ENCODE assay signal across 15 cellular contexts in the genomic region with DNA sequence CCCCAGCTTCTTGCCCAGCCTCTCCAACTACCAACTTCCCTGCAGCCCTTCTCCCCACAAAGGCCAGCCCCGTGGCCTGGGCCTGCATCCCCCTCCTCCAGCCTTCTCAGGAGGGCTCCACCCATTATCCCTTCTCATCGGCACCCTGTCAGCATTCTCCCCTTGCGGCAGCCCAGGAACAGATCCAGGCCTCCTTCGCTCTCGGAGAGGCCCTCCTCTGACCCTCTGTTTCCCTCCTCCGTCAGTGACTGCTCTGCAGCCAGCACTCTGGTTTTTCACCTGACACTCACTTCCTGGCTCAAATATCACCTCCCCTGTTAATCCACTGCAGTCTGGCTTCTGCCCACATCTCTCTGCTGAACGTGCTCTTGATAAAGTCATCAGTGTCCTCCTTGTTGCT. TPM values are rescaled to one million over a fixed set of nuclear protein-coding genes. Genes with fewer than 3 reads are reported as not detected.
DNase-seq lines count a peak whose midpoint lies in the region; ATAC-seq and TF ChIP-seq lines count a peak whose summit lies in the region.
"Had no signal": no experiment of that assay in that cellular context is flagged by ENCODE, and none has a peak within 500 bp of the region (broad histone marks: within the 10 kb centered on the region; RNA-seq: fewer than 3 reads in every experiment).

No MANE protein-coding gene starts in this region.

- TF ChIP-seq CTCF in glutamatergic neuron (IDR thresholded peaks at IDR 0.05; ENCODE audit: partially characterized antibody, unreplicated experiment) = no peak
- TF ChIP-seq CTCF in nephron progenitor cell (IDR thresholded peaks at IDR 0.05) = no peak

- H3K36me3 Mint-ChIP-seq in glutamatergic neuron (ENCODE audit: unreplicated experiment) = no peaks in the 10 kb centered on the region
- H3K36me3 Mint-ChIP-seq in nephron progenitor cell (ENCODE audit: low read depth) = no peaks in the 10 kb centered on the region

- H3K27ac Mint-ChIP-seq in glutamatergic neuron (ENCODE audit: unreplicated experiment) (no peak overlapping the region), nephron progenitor cell (no peak overlapping the region)
- H3K27ac Mint-ChIP-seq: activated T-cell treated with anti-CD3 and anti-CD28 coated beads, Interleukin-2, amount 50 U/mL, for 24 hours had no signal

- no peak for ATAC-seq in GM18873 (IDR thresholded peaks at IDR 0.05; ENCODE audit: low FRiP score, unreplicated experiment)
- ATAC-seq: A549 had no signal

- peaks cover 23% of the 10 kb centered on the region for H3K4me1 Mint-ChIP-seq in glutamatergic neuron (ENCODE audit: low read depth, unreplicated experiment)
- peaks cover 87% of the 10 kb centered on the region for H3K4me1 Mint-ChIP-seq in nephron progenitor cell

- peaks cover 22% of the 10 kb centered on the region for H3K27me3 Mint-ChIP-seq in glutamatergic neuron (ENCODE audit: unreplicated experiment)
- H3K27me3 Mint-ChIP-seq in nephron progenitor cell (ENCODE audit: low read depth, poor library complexity) = no peaks in the 10 kb centered on the region
- H3K27me3 Mint-ChIP-seq: activated T-cell treated with anti-CD3 and anti-CD28 coated beads, Interleukin-2, amount 50 U/mL, for 24 hours had no signal

- H3K4me3 Mint-ChIP-seq in glutamatergic neuron (ENCODE audit: unreplicated experiment) (peak overlapping the region; percentile 3), nephron progenitor cell (peak overlapping the region; percentile 40)
- H3K4me3 Mint-ChIP-seq: activated T-cell treated with anti-CD3 and anti-CD28 coated beads, Interleukin-2, amount 50 U/mL, for 24 hours; neural crest cell had no signal

- DNase-seq in NCI-H446 (lab: John Stamatoyannopoulos, UW) = peak; percentile 57 to 65
- DNase-seq in NCI-H446 treated with DMSO at 0.1 percent for 48 hours (lab: John Stamatoyannopoulos, UW) = no peak
- peak; percentile 34 for DNase-seq in NCI-H69 (lab: John Stamatoyannopoulos, UW)
- no peak for DNase-seq in glutamatergic neuron
- DNase-seq in nephron progenitor cell = no peak
- DNase-seq in retina = no peak
- no peak for DNase-seq in activated gamma-delta T cell treated with Interleukin-2 at 50 U/mL for 16 hours
- DNase-seq: activated T-cell treated with anti-CD3 and anti-CD28 coated beads, Interleukin-2, amount 50 U/mL, for 24 hours; effector memory CD4-positive, alpha-beta T cell; heart right ventricle; NCI-H2227 treated with DMSO at 0.1 percent for 48 hours; stimulated activated CD4-positive, alpha-beta T cell treated with anti-CD3 and anti-CD28 coated beads, Interleukin-12 subunit alpha, Interleukin-12 subunit beta, amount 100 ng/mL, for 4 hours had no signal

- H3K9me3 Mint-ChIP-seq in glutamatergic neuron (ENCODE audit: unreplicated experiment) = peaks cover 9% of the 10 kb centered on the region
- H3K9me3 Mint-ChIP-seq in nephron progenitor cell = no peaks in the 10 kb centered on the region
- H3K9me3 Mint-ChIP-seq: activated T-cell treated with anti-CD3 and anti-CD28 coated beads, Interleukin-2, amount 50 U/mL, for 24 hours; neural crest cell had no signal

RNA-seq across cellular contexts. Expression of a gene that starts 17.5 kb away (rescaled TPM):
- 15.8 TPM for total RNA-seq in glutamatergic neuron (ENCODE audit: unreplicated experiment)

RNA-seq across cellular contexts. Expression of a gene that starts 42.9 kb away (rescaled TPM):
- 52.2 TPM for total RNA-seq in glutamatergic neuron (ENCODE audit: unreplicated experiment)

Comparison
In these comparisons a context has a peak if more than half of its experiments do, and no peak if none do; other contexts are left out.
1. DNase-seq: peak in NCI-H446 (2 of 2) and NCI-H69 (single experiment); none in NCI-H446 treated with DMSO at 0.1 percent for 48 hours (single experiment), glutamatergic neuron (single experiment), nephron progenitor cell (single experiment), retina (single experiment) and activated gamma-delta T cell treated with Interleukin-2 at 50 U/mL for 16 hours (single experiment).